In genomic region chr7:41051525-41051924, GRCh38 we compare ENCODE assay signal across 18 cellular contexts.
"Had no signal": no experiment of that assay in that cellular context is flagged by ENCODE, and none has a peak within 500 bp of the region (broad histone marks: within the 10 kb centered on the region; RNA-seq: fewer than 3 reads in every experiment).

No MANE protein-coding gene starts in this region.

- H3K9me3 ChIP-seq: heart right ventricle, stomach, testis had no signal

- H3K4me3 ChIP-seq: heart right ventricle, stomach, testis had no signal

- DNase-seq: activated CD4-positive, alpha-beta memory T cell treated with anti-CD3 and anti-CD28 coated beads, Interleukin-2, amount 10 ng/mL, durations not matched to agents 7 days and 5 days; activated CD4-positive, alpha-beta T cell treated with anti-CD3 and anti-CD28 coated beads for 4 hours; activated CD8-positive, alpha-beta memory T cell treated with anti-CD3 and anti-CD28 coated beads, Interleukin-2, amount 50 U/mL, for 4 hours; activated gamma-delta T cell; activated T-cell treated with anti-CD3 and anti-CD28 coated beads, Interleukin-2, amount 50 U/mL, for 48 hours; amniotic stem cell; brain microvascular endothelial cell; cerebellar nuclear complex; effector memory CD4-positive, alpha-beta T cell; left ventricle myocardium superior; mesendoderm; stomach; T-helper 2 cell; testis had no signal

- H3K4me1 ChIP-seq: parathyroid adenoma, stomach, testis had no signal

- H3K79me2 ChIP-seq: parathyroid adenoma had no signal

- H3K9ac ChIP-seq: parathyroid adenoma had no signal

- H3K27ac ChIP-seq: brain microvascular endothelial cell, parathyroid adenoma, stomach, testis had no signal

- ATAC-seq: activated naive CD4-positive, alpha-beta T cell treated with anti-CD3 and anti-CD28 coated beads, Interleukin-2, amount 50 U/mL, for 72 hours; left ventricle myocardium superior; WTC11 had no signal

- H3K36me3 ChIP-seq: brain microvascular endothelial cell, heart right ventricle, stomach had no signal

- H2AFZ ChIP-seq: parathyroid adenoma had no signal

- H3K27me3 ChIP-seq: brain microvascular endothelial cell, heart right ventricle, stomach, testis had no signal
